ENCODE assay signal across 8 cellular contexts in the genomic region with DNA sequence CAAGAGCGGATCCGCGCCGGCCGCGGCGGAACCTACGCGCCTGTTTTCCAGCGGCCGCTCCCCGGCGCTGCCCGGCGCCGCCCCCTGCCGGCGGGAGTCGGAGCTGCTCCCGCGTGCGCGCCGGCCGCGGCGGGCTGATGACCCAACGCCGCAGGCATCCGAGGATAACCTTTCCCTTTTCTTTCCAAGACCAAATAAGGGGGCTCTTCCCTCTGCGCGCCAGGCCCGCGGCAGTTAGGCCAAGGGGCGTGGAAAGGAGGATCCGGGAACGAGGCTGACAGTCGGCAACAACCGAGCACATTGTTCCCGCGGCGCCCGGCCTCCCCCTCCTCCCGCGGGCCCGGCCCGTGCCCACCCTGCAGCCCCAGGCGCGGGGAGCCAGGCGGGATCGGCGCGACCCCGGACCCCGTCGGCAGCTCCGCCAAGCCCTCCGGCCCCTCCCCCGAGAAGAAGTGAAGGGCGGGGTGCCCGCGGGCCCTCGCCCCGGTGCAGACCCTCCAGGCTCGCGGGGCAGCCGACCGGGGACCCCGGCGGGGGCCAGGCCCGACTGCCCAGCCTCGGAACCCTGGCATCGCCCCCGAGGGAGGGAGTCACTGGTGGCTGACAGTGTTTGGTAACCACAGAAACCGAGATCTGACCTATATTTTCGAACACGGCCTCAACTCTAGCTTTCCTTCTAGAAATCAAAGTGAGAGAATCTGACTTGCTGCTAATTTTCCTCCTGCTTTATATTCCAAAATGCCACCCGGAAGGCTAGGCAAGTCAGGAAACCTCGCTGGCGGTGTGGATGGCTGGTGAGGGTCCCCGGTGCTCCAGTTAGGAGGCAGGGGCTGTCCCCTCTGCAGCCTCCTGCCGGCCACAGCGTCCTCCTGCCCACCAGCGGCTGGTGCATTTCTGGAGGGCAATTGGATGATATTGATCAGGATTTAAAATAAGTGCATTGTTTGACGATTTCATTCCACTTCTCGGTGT.
DNase-seq lines count a peak whose midpoint lies in the region; TF ChIP-seq lines count a peak whose summit lies in the region.

No MANE protein-coding gene starts in this region.

- H3K27ac ChIP-seq in HEK293 (ENCODE audit: extremely low read depth, low read depth, low read length) = peak overlapping the region; percentile 59; the same call in 1 of the 2 replicates

- peak; percentile 76 for TF ChIP-seq CTCF in GM12864 (IDR thresholded peaks at IDR 0.05; ENCODE audit: low read depth, low read length, missing control alignments)
- no peak for TF ChIP-seq CTCF in HEK293 (tag by site-specific recombination; IDR thresholded peaks at IDR 0.05)

- no peak overlapping the region for H3K27ac Mint-ChIP-seq in dendritic cell treated with granulocyte-macrophage colony-stimulating factor and Interleukin-4, amounts not matched to agents 40 ng/mL and 50 ng/mL, for 4 days

- peak overlapping the region; percentile 36; the same call in 1 of the 2 replicates for H3K4me3 ChIP-seq in GM12864 (ENCODE audit: low read depth, low read length)
- peak overlapping the region; percentile 50 for H3K4me3 ChIP-seq in HEK293 (ENCODE audit: low read depth, low read length)

- no peaks in the 10 kb centered on the region for H3K9me3 Mint-ChIP-seq in dendritic cell treated with granulocyte-macrophage colony-stimulating factor and Interleukin-4, amounts not matched to agents 40 ng/mL and 50 ng/mL, for 4 days

- H3K36me3 Mint-ChIP-seq in dendritic cell treated with granulocyte-macrophage colony-stimulating factor and Interleukin-4, amounts not matched to agents 40 ng/mL and 50 ng/mL, for 4 days (ENCODE audit: low read depth) = no peaks in the 10 kb centered on the region

- no peaks in the 10 kb centered on the region for H3K9me3 ChIP-seq in HEK293 (ENCODE audit: control insufficient read depth, insufficient read depth, low read depth, low read length)

- POLR2A ChIA-PET in HEK293 (lab: Yijun Ruan, JAX) = interaction anchor here (0.6 to 1.4 kb wide), 4 partner anchors 14 to 540 kb away, joined by 3 to 10 read pairs (median 3); no protein-coding TSS in a partner anchor

- H3K4me1 Mint-ChIP-seq in dendritic cell treated with granulocyte-macrophage colony-stimulating factor and Interleukin-4, amounts not matched to agents 40 ng/mL and 50 ng/mL, for 4 days (ENCODE audit: low read depth) = peaks cover 10% of the 10 kb centered on the region

- H3K36me3 ChIP-seq in HEK293 (ENCODE audit: control insufficient read depth in 2 of 2, insufficient read depth in 1 of 2, low read length in 2 of 2) = no peaks in the 10 kb centered on the region

- no peaks in the 10 kb centered on the region; the same call in 1 of the 2 replicates for H3K4me1 ChIP-seq in HEK293 (ENCODE audit: control insufficient read depth, insufficient read depth, low read length)

- peaks cover 60% of the 10 kb centered on the region for H3K27me3 Mint-ChIP-seq in dendritic cell treated with granulocyte-macrophage colony-stimulating factor and Interleukin-4, amounts not matched to agents 40 ng/mL and 50 ng/mL, for 4 days

- CTCF ChIA-PET in HEK293 (lab: Yijun Ruan, JAX) = interaction anchor here (0.6 to 2.4 kb wide), 20 partner anchors 10 to 540 kb away, joined by 3 to 10 read pairs (median 3); no protein-coding TSS in a partner anchor

- intact Hi-C loops in dendritic cell treated with granulocyte-macrophage colony-stimulating factor and Interleukin-4, amounts not matched to agents 40 ng/mL and 50 ng/mL, for 4 days (cut with micrococcal nuclease) = loop anchor here (2.0 to 10.0 kb wide), 4 partner anchors 284 to 617 kb away; a partner anchor contains a TSS

- DNase-seq in GM12864 (ENCODE audit: low read depth) = no peak
- DNase-seq in NCI-H1105 (lab: John Stamatoyannopoulos, UW) = peak; percentile 27
- DNase-seq in activated CD4-positive, alpha-beta T cell treated with anti-CD3 and anti-CD28 coated beads for 48 hours = peak; percentile 63
- peak; percentile 89 for DNase-seq in left kidney (ENCODE audit: low read depth, low spot score)
- DNase-seq in stimulated activated CD4-positive, alpha-beta T cell treated with anti-CD3 and anti-CD28 coated beads, Interleukin-15, amount 100 ng/mL, for 24 hours = peak; percentile 65
- no peak for DNase-seq in SHP77 treated with DMSO at 0.1 percent for 48 hours (lab: John Stamatoyannopoulos, UW)

- peak overlapping the region; percentile 51 for H3K4me3 Mint-ChIP-seq in dendritic cell treated with granulocyte-macrophage colony-stimulating factor and Interleukin-4, amounts not matched to agents 40 ng/mL and 50 ng/mL, for 4 days

TF ChIP-seq in HEK293, 187 proteins besides CTCF, POLR2A, EP300 and RAD21 (continues in another document):
- TF ChIP-seq ZNF140 (tag by site-specific recombination; IDR thresholded peaks at IDR 0.05) = no peak
- TF ChIP-seq ZBTB20 (tag by site-specific recombination; IDR thresholded peaks at IDR 0.05) = peak; percentile 61
- peak; percentile 44; the same call in 1 of the 2 replicates for TF ChIP-seq ZNF335 (tag by site-specific recombination; conservative IDR thresholded peaks at IDR 0.05)
- TF ChIP-seq, protein P1, sequence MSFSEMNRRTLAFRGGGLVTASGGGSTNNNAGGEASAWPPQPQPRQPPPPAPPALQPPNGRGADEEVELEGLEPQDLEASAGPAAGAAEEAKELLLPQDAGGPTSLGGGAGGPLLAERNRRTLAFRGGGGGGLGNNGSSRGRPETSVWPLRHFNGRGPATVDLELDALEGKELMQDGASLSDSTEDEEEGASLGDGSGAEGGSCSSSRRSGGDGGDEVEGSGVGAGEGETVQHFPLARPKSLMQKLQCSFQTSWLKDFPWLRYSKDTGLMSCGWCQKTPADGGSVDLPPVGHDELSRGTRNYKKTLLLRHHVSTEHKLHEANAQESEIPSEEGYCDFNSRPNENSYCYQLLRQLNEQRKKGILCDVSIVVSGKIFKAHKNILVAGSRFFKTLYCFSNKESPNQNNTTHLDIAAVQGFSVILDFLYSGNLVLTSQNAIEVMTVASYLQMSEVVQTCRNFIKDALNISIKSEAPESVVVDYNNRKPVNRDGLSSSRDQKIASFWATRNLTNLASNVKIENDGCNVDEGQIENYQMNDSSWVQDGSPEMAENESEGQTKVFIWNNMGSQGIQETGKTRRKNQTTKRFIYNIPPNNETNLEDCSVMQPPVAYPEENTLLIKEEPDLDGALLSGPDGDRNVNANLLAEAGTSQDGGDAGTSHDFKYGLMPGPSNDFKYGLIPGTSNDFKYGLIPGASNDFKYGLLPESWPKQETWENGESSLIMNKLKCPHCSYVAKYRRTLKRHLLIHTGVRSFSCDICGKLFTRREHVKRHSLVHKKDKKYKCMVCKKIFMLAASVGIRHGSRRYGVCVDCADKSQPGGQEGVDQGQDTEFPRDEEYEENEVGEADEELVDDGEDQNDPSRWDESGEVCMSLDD (tag by site-specific recombination; IDR thresholded peaks at IDR 0.05) = no peak
- TF ChIP-seq, protein P2, sequence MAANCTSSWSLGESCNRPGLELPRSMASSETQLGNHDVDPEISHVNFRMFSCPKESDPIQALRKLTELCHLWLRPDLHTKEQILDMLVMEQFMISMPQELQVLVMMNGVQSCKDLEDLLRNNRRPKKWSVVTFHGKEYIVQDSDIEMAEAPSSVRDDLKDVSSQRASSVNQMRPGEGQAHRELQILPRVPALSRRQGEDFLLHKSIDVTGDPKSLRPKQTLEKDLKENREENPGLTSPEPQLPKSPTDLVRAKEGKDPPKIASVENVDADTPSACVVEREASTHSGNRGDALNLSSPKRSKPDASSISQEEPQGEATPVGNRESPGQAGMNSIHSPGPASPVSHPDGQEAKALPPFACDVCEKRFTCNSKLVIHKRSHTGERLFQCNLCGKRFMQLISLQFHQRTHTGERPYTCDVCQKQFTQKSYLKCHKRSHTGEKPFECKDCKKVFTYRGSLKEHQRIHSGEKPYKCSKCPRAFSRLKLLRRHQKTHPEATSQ (tag by site-specific recombination; IDR thresholded peaks at IDR 0.05) = no peak
- 0 out of 2 replicates have a peak, but pooled peaks have one; percentile 63 for TF ChIP-seq ZNF561 (tag by site-specific recombination; IDR thresholded peaks at IDR 0.05; ENCODE audit: borderline replicate concordance)
- no peak for TF ChIP-seq ZNF776 (tag by site-specific recombination; IDR thresholded peaks at IDR 0.05; ENCODE audit: borderline replicate concordance)
- TF ChIP-seq ZNF23 (tag by site-specific recombination; IDR thresholded peaks at IDR 0.05; ENCODE audit: borderline replicate concordance) = no peak
- TF ChIP-seq ZNF843 (tag by site-specific recombination; IDR thresholded peaks at IDR 0.05) = no peak
- no peak for TF ChIP-seq ZBTB48 (tag by site-specific recombination; IDR thresholded peaks at IDR 0.05)
- TF ChIP-seq ZNF341 (tag by site-specific recombination; IDR thresholded peaks at IDR 0.05; ENCODE audit: low read depth) = peak; percentile 71
- no peak for TF ChIP-seq ZNF114 (tag by site-specific recombination; IDR thresholded peaks at IDR 0.05)
- TF ChIP-seq, protein P3, sequence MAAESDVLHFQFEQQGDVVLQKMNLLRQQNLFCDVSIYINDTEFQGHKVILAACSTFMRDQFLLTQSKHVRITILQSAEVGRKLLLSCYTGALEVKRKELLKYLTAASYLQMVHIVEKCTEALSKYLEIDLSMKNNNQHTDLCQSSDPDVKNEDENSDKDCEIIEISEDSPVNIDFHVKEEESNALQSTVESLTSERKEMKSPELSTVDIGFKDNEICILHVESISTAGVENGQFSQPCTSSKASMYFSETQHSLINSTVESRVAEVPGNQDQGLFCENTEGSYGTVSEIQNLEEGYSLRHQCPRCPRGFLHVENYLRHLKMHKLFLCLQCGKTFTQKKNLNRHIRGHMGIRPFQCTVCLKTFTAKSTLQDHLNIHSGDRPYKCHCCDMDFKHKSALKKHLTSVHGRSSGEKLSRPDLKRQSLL (tag by site-specific recombination; IDR thresholded peaks at IDR 0.05) = no peak
- TF ChIP-seq ZBTB8A (tag by site-specific recombination; IDR thresholded peaks at IDR 0.05) = peak; percentile 56
- no peak for TF ChIP-seq SP2 (tag by site-specific recombination; IDR thresholded peaks at IDR 0.05)
- TF ChIP-seq REPIN1 (tag by site-specific recombination; IDR thresholded peaks at IDR 0.05; ENCODE audit: low read depth) = no peak
- TF ChIP-seq ZNF76 (tag by site-specific recombination; IDR thresholded peaks at IDR 0.05; ENCODE audit: borderline replicate concordance, low read depth) = no peak

Comparison
In these comparisons a context has a peak if more than half of its experiments do, and no peak if none do; other contexts are left out.
1. DNase-seq: peak in NCI-H1105 (single experiment), activated CD4-positive, alpha-beta T cell treated with anti-CD3 and anti-CD28 coated beads for 48 hours (single experiment), left kidney (single experiment) and stimulated activated CD4-positive, alpha-beta T cell treated with anti-CD3 and anti-CD28 coated beads, Interleukin-15, amount 100 ng/mL, for 24 hours (single experiment); none in GM12864 (single experiment) and SHP77 treated with DMSO at 0.1 percent for 48 hours (single experiment).